12 cellular contexts compared by ENCODE assay signal in genomic region chr14:105410642-105411016, GRCh38. TPM values are rescaled to one million over a fixed set of nuclear protein-coding genes. Genes with fewer than 3 reads are reported as not detected.
DNase-seq lines count a peak whose midpoint lies in the region; ATAC-seq, FAIRE-seq and TF ChIP-seq lines count a peak whose summit lies in the region.
"Had no signal": no experiment of that assay in that cellular context is flagged by ENCODE, and none has a peak within 500 bp of the region (broad histone marks: within the 10 kb centered on the region; RNA-seq: fewer than 3 reads in every experiment).

No MANE protein-coding gene starts in this region.

- peaks cover 7% of the 10 kb centered on the region for H3F3A ChIP-seq in smooth muscle cell (ENCODE audit: low read depth)

- H3K27ac ChIP-seq in WERI-Rb-1 (no peak overlapping the region), hepatocyte (no peak overlapping the region), smooth muscle cell (ENCODE audit: low read depth) (no peak overlapping the region)

- H3K79me2 ChIP-seq in hepatocyte (no peaks in the 10 kb centered on the region), smooth muscle cell (ENCODE audit: low read depth) (no peaks in the 10 kb centered on the region)

- H3K4me3 ChIP-seq in WERI-Rb-1 (ENCODE audit: low read depth, low read length), result peak overlapping the region; percentile 49
- no peak overlapping the region for H3K4me3 ChIP-seq in hepatocyte
- H3K4me3 ChIP-seq in smooth muscle cell, result peak overlapping the region; percentile 42

- no peak for TF ChIP-seq POLR2A in GM12892 (IDR thresholded peaks at IDR 0.05; ENCODE audit: low read depth, low read length)

- H4K20me1 ChIP-seq in hepatocyte (ENCODE audit: insufficient read depth, poor library complexity, severe bottlenecking), result no peaks in the 10 kb centered on the region
- H4K20me1 ChIP-seq in smooth muscle cell (ENCODE audit: low read depth), result no peaks in the 10 kb centered on the region

- H2AFZ ChIP-seq in hepatocyte (no peak overlapping the region), smooth muscle cell (ENCODE audit: low read depth) (no peak overlapping the region)

- no peaks in the 10 kb centered on the region for H3K9me2 ChIP-seq in hepatocyte (replicated peaks; ENCODE audit: insufficient read depth)

- DNase-seq in GM12892 (ENCODE audit: insufficient read length) (peak; percentile 17), WERI-Rb-1 (no peak), hepatocyte (ENCODE audit: low spot score) (no peak), smooth muscle cell (lab: John Stamatoyannopoulos, UW; ENCODE audit: unreplicated experiment) (no peak), GM20000 (ENCODE audit: low spot score) (no peak), NCI-H345 (lab: John Stamatoyannopoulos, UW) (no peak)
- DNase-seq: amniotic stem cell; effector memory CD8-positive, alpha-beta T cell; NCI-H510A; Right ventricle myocardium superior had no signal

- no peaks in the 10 kb centered on the region for H3K36me3 ChIP-seq in WERI-Rb-1
- H3K36me3 ChIP-seq in hepatocyte (replicated peaks; ENCODE audit: insufficient read depth, low read depth), result no peaks in the 10 kb centered on the region
- no peaks in the 10 kb centered on the region for H3K36me3 ChIP-seq in smooth muscle cell (ENCODE audit: low read depth)

- H3K9ac ChIP-seq in smooth muscle cell (ENCODE audit: low read depth), result no peak overlapping the region

- no peak for FAIRE-seq in GM12892 (lab: Jason Lieb, UNC)

- ATAC-seq in HG03097 (IDR thresholded peaks at IDR 0.05; ENCODE audit: low FRiP score, unreplicated experiment), result no peak
- no peak for ATAC-seq in HG03521 (IDR thresholded peaks at IDR 0.05; ENCODE audit: unreplicated experiment)

- no peaks in the 10 kb centered on the region for H3K9me3 ChIP-seq in WERI-Rb-1 (ENCODE audit: severe bottlenecking)
- no peaks in the 10 kb centered on the region for H3K9me3 ChIP-seq in hepatocyte (ENCODE audit: low read depth)
- no peaks in the 10 kb centered on the region for H3K9me3 ChIP-seq in smooth muscle cell (replicated peaks; ENCODE audit: low read depth)

- no peak for TF ChIP-seq CTCF in WERI-Rb-1 (IDR thresholded peaks at IDR 0.05; ENCODE audit: low read depth, low read length)
- no peak for TF ChIP-seq CTCF in hepatocyte (IDR thresholded peaks at IDR 0.05; ENCODE audit: poor library complexity)
- TF ChIP-seq CTCF in smooth muscle cell (IDR thresholded peaks at IDR 0.05; ENCODE audit: borderline replicate concordance, insufficient read depth, poor library complexity, severe bottlenecking), result no peak
- TF ChIP-seq CTCF in GM20000 (IDR thresholded peaks at IDR 0.05; ENCODE audit: extremely low read depth, missing control alignments), result no peak

- H3K4me2 ChIP-seq in hepatocyte (peak overlapping the region; percentile 93), smooth muscle cell (peak overlapping the region; percentile 85)

- peaks cover 10% of the 10 kb centered on the region for H3K4me1 ChIP-seq in hepatocyte (ENCODE audit: insufficient read depth)
- H3K4me1 ChIP-seq in smooth muscle cell (ENCODE audit: low read depth), result peaks cover 10% of the 10 kb centered on the region

- WGBS in hepatocyte (ENCODE audit: low lambda C conversion rate, missing lambda C conversion rate), result 47% methylated on average over 5 of the region's 5 CpGs
- 48% methylated on average over 5 of the region's 5 CpGs for WGBS in smooth muscle cell (ENCODE audit: low lambda C conversion rate)

- H3K27me3 ChIP-seq in WERI-Rb-1 (ENCODE audit: insufficient read depth, low read depth, severe bottlenecking), result no peaks in the 10 kb centered on the region
- peaks cover 20% of the 10 kb centered on the region for H3K27me3 ChIP-seq in hepatocyte
- peaks cover 14% of the 10 kb centered on the region for H3K27me3 ChIP-seq in smooth muscle cell (ENCODE audit: low read depth)

RNA-seq across cellular contexts. Expression of gene MTA1, which starts 9.0 kb away (rescaled TPM):
- 24.6 TPM for polyA plus RNA-seq in GM12892 (2012; ENCODE audit: missing spikeins)
- total RNA-seq in hepatocyte (33.3 and 48.1 TPM in 2 replicates), smooth muscle cell (25.5 and 41.3 TPM in 2 replicates)
- polyA plus RNA-seq in hepatocyte (52.7 and 72.4 TPM in 2 replicates), smooth muscle cell (48.7 and 60.4 TPM in 2 replicates)

RNA-seq across cellular contexts. Expression of gene TEX22, which starts 12.3 kb away (rescaled TPM):
- 0.32 TPM for polyA plus RNA-seq in GM12892 (2012; ENCODE audit: missing spikeins)
- total RNA-seq in hepatocyte (0.52 TPM in 1 of 2 replicates, not detected in the other), smooth muscle cell (0.09 and 1.7 TPM in 2 replicates)
- polyA plus RNA-seq in hepatocyte (0.76 and 1.2 TPM in 2 replicates), smooth muscle cell (0.50 and 0.93 TPM in 2 replicates)
